7 cellular contexts compared by ENCODE assay signal in the genomic region with DNA sequence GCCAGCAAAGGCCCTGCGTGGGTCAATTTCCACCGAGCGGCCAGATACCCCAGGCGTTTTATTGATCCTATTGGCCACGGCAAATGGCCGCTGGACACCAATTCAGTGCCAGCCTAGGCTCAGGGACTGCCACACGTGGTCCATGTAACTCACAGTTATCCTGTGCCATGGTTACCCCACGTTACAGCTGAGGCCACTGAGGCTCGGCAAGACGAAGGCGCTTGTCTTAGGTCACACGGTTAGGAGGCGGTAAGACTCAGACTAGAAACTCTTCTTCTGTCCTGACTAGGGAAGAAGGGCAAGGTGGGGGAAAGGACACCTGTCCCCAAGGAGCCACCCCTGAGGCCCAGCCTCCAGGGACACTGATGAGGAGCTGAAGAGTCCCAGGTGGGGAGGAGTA.
DNase-seq lines count a peak whose midpoint lies in the region; ATAC-seq, FAIRE-seq and TF ChIP-seq lines count a peak whose summit lies in the region.
"Not testable (repeated sequence)": the region's sequence is repeated elsewhere in the genome, so short reads cannot be mapped to it uniquely, and the experiment has no call there.

No MANE protein-coding gene starts in this region.

- H3K4me3 Mint-ChIP-seq in osteocyte (ENCODE audit: unreplicated experiment), result not testable (repeated sequence)

- H3K27ac ChIP-seq in right cardiac atrium (ENCODE audit: low read length); kidney (ENCODE audit: low read depth in 2 of 2, low read length in 2 of 2); upper lobe of right lung: not testable (repeated sequence)

- not testable (repeated sequence) for TF ChIP-seq CTCF in bronchial epithelial cell (IDR thresholded peaks at IDR 0.05; ENCODE audit: insufficient read depth, low read length, severe bottlenecking); kidney (IDR thresholded peaks at IDR 0.05; ENCODE audit: borderline replicate concordance, extremely low read depth, insufficient read depth); osteocyte (IDR thresholded peaks at IDR 0.05); upper lobe of right lung (IDR thresholded peaks at IDR 0.05)

- ATAC-seq in right cardiac atrium, result not testable (repeated sequence)
- ATAC-seq in sciatic nerve (peak; percentile 22), upper lobe of right lung (peak; percentile 20)

- H3K27ac Mint-ChIP-seq in osteocyte (ENCODE audit: unreplicated experiment), result not testable (repeated sequence)

- peak; percentile 7 for FAIRE-seq in bronchial epithelial cell (lab: Jason Lieb, UNC)
- not testable (repeated sequence) for FAIRE-seq in kidney (lab: Jason Lieb, UNC)

- not testable (repeated sequence) for H3K9me3 Mint-ChIP-seq in osteocyte (ENCODE audit: unreplicated experiment)

- not testable (repeated sequence) for H3K4me1 Mint-ChIP-seq in osteocyte (ENCODE audit: unreplicated experiment)

- H3K9ac ChIP-seq in kidney (ENCODE audit: low read length in 2 of 2), result not testable (repeated sequence)

- H3K4me1 ChIP-seq in right cardiac atrium (ENCODE audit: control insufficient read depth, insufficient read depth, low read length); kidney (ENCODE audit: control insufficient read depth in 1 of 2, insufficient read depth in 1 of 2, low read depth in 1 of 2, low read length in 2 of 2); upper lobe of right lung: not testable (repeated sequence)

- intact Hi-C loops in right cardiac atrium (cut with DNase I); kidney (cut with DNase I); posterior vena cava (cut with DNase I); sciatic nerve (cut with DNase I); upper lobe of right lung (cut with DNase I): not testable (repeated sequence)

- H3K27me3 ChIP-seq in bronchial epithelial cell (ENCODE audit: control insufficient read depth, insufficient read depth, low read length); right cardiac atrium (ENCODE audit: control insufficient read depth, insufficient read depth); upper lobe of right lung: not testable (repeated sequence)

- not testable (repeated sequence) for H3K36me3 Mint-ChIP-seq in osteocyte (ENCODE audit: unreplicated experiment)

- H3K36me3 ChIP-seq in bronchial epithelial cell (ENCODE audit: control insufficient read depth, insufficient read depth, low read length); kidney (ENCODE audit: control insufficient read depth in 1 of 2, insufficient read depth in 2 of 2, low read length in 2 of 2); upper lobe of right lung: not testable (repeated sequence)

- H3K9me3 ChIP-seq in right cardiac atrium (ENCODE audit: control insufficient read depth, low read length); kidney (ENCODE audit: control insufficient read depth in 1 of 2, low read length in 2 of 2); upper lobe of right lung: not testable (repeated sequence)

- 78% methylated on average over 7 of the region's 13 CpGs for WGBS in right cardiac atrium

- H3K4me3 ChIP-seq in bronchial epithelial cell (ENCODE audit: low read depth, low read length); right cardiac atrium (ENCODE audit: low read length); kidney (ENCODE audit: low read length in 2 of 2); upper lobe of right lung: not testable (repeated sequence)

- not testable (repeated sequence) for DNase-seq in bronchial epithelial cell (ENCODE audit: low read depth); sciatic nerve (ENCODE audit: low spot score); upper lobe of right lung
- DNase-seq in right cardiac atrium (peak in 2 of 3 donors; percentile 2 to 14), kidney (peak; percentile 58), osteocyte (ENCODE audit: extremely low spot score, unreplicated experiment) (peak; percentile 73), posterior vena cava (ENCODE audit: low spot score) (peak; percentile 15)

- H3K27me3 Mint-ChIP-seq in osteocyte (ENCODE audit: unreplicated experiment), result not testable (repeated sequence)
